Comparison of ENCODE assay signal across 12 cellular contexts in the genomic region with DNA sequence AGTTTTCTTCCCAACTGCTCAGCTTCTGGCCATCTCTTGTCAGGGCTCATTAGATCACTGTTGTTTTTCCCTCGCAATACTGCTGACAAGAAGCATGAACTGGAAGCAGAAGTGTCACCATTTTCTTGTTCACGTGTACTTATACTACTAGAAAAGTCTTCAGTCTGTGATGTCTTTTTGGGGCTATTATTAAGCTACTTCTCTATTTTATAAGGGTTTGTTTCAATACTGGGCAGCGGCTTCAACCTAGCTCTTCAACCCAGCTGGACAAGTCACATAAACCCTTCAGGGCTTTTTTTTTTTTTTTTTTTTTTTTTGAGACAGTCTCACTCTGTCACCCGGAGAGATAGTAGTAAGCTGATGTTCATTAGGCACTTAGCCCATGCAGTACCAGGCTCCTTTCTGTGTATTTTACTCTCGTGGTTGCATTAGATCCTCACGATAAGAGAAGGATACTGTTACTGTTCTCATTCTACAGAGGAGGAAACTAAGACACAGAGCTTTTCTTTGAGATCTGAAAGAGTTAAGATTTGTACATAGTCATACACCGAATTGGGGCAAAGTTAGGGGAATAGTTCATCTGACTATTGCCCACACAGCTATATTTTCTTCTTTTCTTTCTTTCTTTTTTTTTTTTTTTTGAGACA. TPM values are rescaled to one million over a fixed set of nuclear protein-coding genes. Genes with fewer than 3 reads are reported as not detected.
DNase-seq lines count a peak whose midpoint lies in the region; ATAC-seq and TF ChIP-seq lines count a peak whose summit lies in the region.
"Had no signal": no experiment of that assay in that cellular context is flagged by ENCODE, and none has a peak within 500 bp of the region (broad histone marks: within the 10 kb centered on the region; RNA-seq: fewer than 3 reads in every experiment).

No MANE protein-coding gene starts in this region.

- H3K4me3 Mint-ChIP-seq in activated CD8-positive, alpha-beta memory T cell treated with anti-CD3 and anti-CD28 coated beads, Interleukin-2, amount 10 ng/mL, durations not matched to agents 7 days and 5 days, result no peak overlapping the region
- H3K4me3 Mint-ChIP-seq in stimulated activated effector memory CD8-positive, alpha-beta T cell treated with anti-CD3 and anti-CD28 coated beads, Interleukin-12 subunit alpha, Interleukin-12 subunit beta, amount 100 ng/mL, for 72 hours, result peak overlapping the region; percentile 64

- H3K36me3 Mint-ChIP-seq in activated CD8-positive, alpha-beta memory T cell treated with anti-CD3 and anti-CD28 coated beads, Interleukin-2, amount 10 ng/mL, durations not matched to agents 7 days and 5 days, result peaks cover 27% of the 10 kb centered on the region
- peaks cover 66% of the 10 kb centered on the region for H3K36me3 Mint-ChIP-seq in stimulated activated effector memory CD8-positive, alpha-beta T cell treated with anti-CD3 and anti-CD28 coated beads, Interleukin-12 subunit alpha, Interleukin-12 subunit beta, amount 100 ng/mL, for 72 hours

- no peak overlapping the region for H3K4me3 ChIP-seq in dorsolateral prefrontal cortex
- H3K4me3 ChIP-seq: prostate gland had no signal

- TF ChIP-seq CTCF in dorsolateral prefrontal cortex (IDR thresholded peaks at IDR 0.05 in 54 of 56, conservative IDR thresholded peaks at IDR 0.05 in 2 of 56; ENCODE audit: low read depth in 1 of 56, partially characterized antibody in 56 of 56), result no peak

- H3K27me3 ChIP-seq in dorsolateral prefrontal cortex, result no peaks in the 10 kb centered on the region

- peak overlapping the region; percentile 67 for H3K27ac Mint-ChIP-seq in activated CD8-positive, alpha-beta memory T cell treated with anti-CD3 and anti-CD28 coated beads, Interleukin-2, amount 10 ng/mL, durations not matched to agents 7 days and 5 days
- peak overlapping the region; percentile 83 for H3K27ac Mint-ChIP-seq in stimulated activated effector memory CD8-positive, alpha-beta T cell treated with anti-CD3 and anti-CD28 coated beads, Interleukin-12 subunit alpha, Interleukin-12 subunit beta, amount 100 ng/mL, for 72 hours

- peak overlapping the region in 40 of 59 donors; percentile 1 to 74 (median 48) for H3K27ac ChIP-seq in dorsolateral prefrontal cortex
- H3K27ac ChIP-seq: prostate gland had no signal

- intact Hi-C loops in dorsolateral prefrontal cortex (cut with DNase I), result no loop called here

- no peaks in the 10 kb centered on the region for H3K9me3 Mint-ChIP-seq in activated CD8-positive, alpha-beta memory T cell treated with anti-CD3 and anti-CD28 coated beads, Interleukin-2, amount 10 ng/mL, durations not matched to agents 7 days and 5 days (ENCODE audit: low read depth)
- H3K9me3 Mint-ChIP-seq in stimulated activated effector memory CD8-positive, alpha-beta T cell treated with anti-CD3 and anti-CD28 coated beads, Interleukin-12 subunit alpha, Interleukin-12 subunit beta, amount 100 ng/mL, for 72 hours, result no peaks in the 10 kb centered on the region

- peak; percentile 22 for ATAC-seq in activated CD8-positive, alpha-beta memory T cell treated with anti-CD3 and anti-CD28 coated beads, Interleukin-2, amount 10 ng/mL, durations not matched to agents 7 days and 5 days
- ATAC-seq in stimulated activated effector memory CD8-positive, alpha-beta T cell treated with anti-CD3 and anti-CD28 coated beads, Interleukin-12 subunit alpha, Interleukin-12 subunit beta, amount 100 ng/mL, for 72 hours, result peak; percentile 63
- no peak for ATAC-seq in HG03354 (IDR thresholded peaks at IDR 0.05; ENCODE audit: poor library complexity, severe bottlenecking, unreplicated experiment)
- ATAC-seq in stimulated activated naive CD8-positive, alpha-beta T cell treated with anti-CD3 and anti-CD28 coated beads, Interleukin-15, Interleukin-2, amounts not matched to agents 100 U/mL and 50 U/mL, for 24 hours, result no peak

- H3K27me3 Mint-ChIP-seq in activated CD8-positive, alpha-beta memory T cell treated with anti-CD3 and anti-CD28 coated beads, Interleukin-2, amount 10 ng/mL, durations not matched to agents 7 days and 5 days, result no peaks in the 10 kb centered on the region

- CTCF ChIA-PET in activated CD8-positive, alpha-beta memory T cell treated with anti-CD3 and anti-CD28 coated beads, Interleukin-2, amount 10 ng/mL, durations not matched to agents 7 days and 5 days (lab: Charles Lee), result interaction anchor here (0.8 to 1.7 kb wide), 13 partner anchors 9 to 134 kb away, joined by 3 to 11 read pairs (median 4); no protein-coding TSS in a partner anchor

- peaks cover 62% of the 10 kb centered on the region for H3K4me1 Mint-ChIP-seq in activated CD8-positive, alpha-beta memory T cell treated with anti-CD3 and anti-CD28 coated beads, Interleukin-2, amount 10 ng/mL, durations not matched to agents 7 days and 5 days
- H3K4me1 Mint-ChIP-seq in stimulated activated effector memory CD8-positive, alpha-beta T cell treated with anti-CD3 and anti-CD28 coated beads, Interleukin-12 subunit alpha, Interleukin-12 subunit beta, amount 100 ng/mL, for 72 hours, result peaks cover 91% of the 10 kb centered on the region

- DNase-seq in activated CD8-positive, alpha-beta memory T cell treated with anti-CD3 and anti-CD28 coated beads, Interleukin-2, amount 10 ng/mL, durations not matched to agents 7 days and 5 days, result no peak
- no peak for DNase-seq in activated CD8-positive, alpha-beta memory T cell treated with anti-CD3 and anti-CD28 coated beads for 24 hours
- DNase-seq in NOMO-1 (lab: John Stamatoyannopoulos, UW; ENCODE audit: unreplicated experiment in 2 of 2), result peak; percentile 24 to 65
- DNase-seq in dorsolateral prefrontal cortex, result no peak
- no peak for DNase-seq in stimulated activated effector memory CD8-positive, alpha-beta T cell treated with anti-CD3 and anti-CD28 coated beads, Interleukin-12 subunit alpha, Interleukin-12 subunit beta, amount 100 ng/mL, for 72 hours (ENCODE audit: low spot score in 2 of 2)
- no peak for DNase-seq in NCI-H2196 (lab: John Stamatoyannopoulos, UW; ENCODE audit: unreplicated experiment)
- no peak for DNase-seq in stimulated activated naive CD8-positive, alpha-beta T cell treated with anti-CD3 and anti-CD28 coated beads, Interleukin-15, Interleukin-2, amounts not matched to agents 100 U/mL and 50 U/mL, for 24 hours
- DNase-seq: activated naive CD4-positive, alpha-beta T cell treated with Interleukin-2 at 50 U/mL for 16 hours; cortex of kidney; NCI-H1930 had no signal

RNA-seq across cellular contexts. Expression of gene RAPGEF1, which starts 20.5 kb away (rescaled TPM):
- 100 to 1,000 TPM; 187 to 215 TPM for total RNA-seq in activated CD8-positive, alpha-beta memory T cell treated with anti-CD3 and anti-CD28 coated beads, Interleukin-2, amount 10 ng/mL, durations not matched to agents 7 days and 5 days
- total RNA-seq in dorsolateral prefrontal cortex, result 100 to 1,000 TPM in 115 of 120 experiments, 10 to 100 TPM in 5; 96.5 to 222 (median 138) TPM

Comparison
In these comparisons a context has a peak if more than half of its experiments do, and no peak if none do; other contexts are left out.
1. ATAC-seq: peak in activated CD8-positive, alpha-beta memory T cell treated with anti-CD3 and anti-CD28 coated beads, Interleukin-2, amount 10 ng/mL, durations not matched to agents 7 days and 5 days (single experiment) and stimulated activated effector memory CD8-positive, alpha-beta T cell treated with anti-CD3 and anti-CD28 coated beads, Interleukin-12 subunit alpha, Interleukin-12 subunit beta, amount 100 ng/mL, for 72 hours (single experiment); none in HG03354 (single experiment) and stimulated activated naive CD8-positive, alpha-beta T cell treated with anti-CD3 and anti-CD28 coated beads, Interleukin-15, Interleukin-2, amounts not matched to agents 100 U/mL and 50 U/mL, for 24 hours (single experiment).
2. DNase-seq: peak in NOMO-1 (2 of 2); none in activated CD8-positive, alpha-beta memory T cell treated with anti-CD3 and anti-CD28 coated beads, Interleukin-2, amount 10 ng/mL, durations not matched to agents 7 days and 5 days (single experiment), activated CD8-positive, alpha-beta memory T cell treated with anti-CD3 and anti-CD28 coated beads for 24 hours (single experiment), dorsolateral prefrontal cortex (0 of 10), stimulated activated effector memory CD8-positive, alpha-beta T cell treated with anti-CD3 and anti-CD28 coated beads, Interleukin-12 subunit alpha, Interleukin-12 subunit beta, amount 100 ng/mL, for 72 hours (0 of 2), NCI-H2196 (single experiment) and stimulated activated naive CD8-positive, alpha-beta T cell treated with anti-CD3 and anti-CD28 coated beads, Interleukin-15, Interleukin-2, amounts not matched to agents 100 U/mL and 50 U/mL, for 24 hours (single experiment).